ENCODE assay signal across 1 cellular context in the genomic region with DNA sequence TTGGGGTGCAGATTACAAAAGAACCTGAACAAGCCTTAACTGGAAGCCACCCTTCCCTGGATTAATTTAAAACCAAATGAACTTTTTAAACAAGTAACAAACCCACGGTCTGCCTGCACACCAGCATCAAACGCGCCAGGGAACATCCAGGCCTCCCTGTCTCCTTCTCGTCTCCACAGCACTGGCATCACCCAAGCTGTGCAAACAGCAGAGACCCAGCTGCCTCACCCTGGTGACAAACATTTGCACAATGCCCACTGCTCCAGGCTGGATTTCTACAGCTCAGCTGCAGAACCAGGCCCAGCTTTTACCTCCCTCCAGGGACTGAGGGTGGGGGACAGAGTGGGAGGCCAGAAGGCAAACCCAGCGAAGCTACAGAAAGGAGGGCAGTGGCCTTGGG.
TF ChIP-seq lines count a peak whose summit lies in the region.

No MANE protein-coding gene starts in this region.

TF ChIP-seq in HEK293, 187 proteins besides CTCF, POLR2A, EP300 and RAD21 (continued from another document):
- no peak for TF ChIP-seq ZNF169 (tag by site-specific recombination; IDR thresholded peaks at IDR 0.05)
